ENCODE assay signal across 27 cellular contexts in the genomic region with DNA sequence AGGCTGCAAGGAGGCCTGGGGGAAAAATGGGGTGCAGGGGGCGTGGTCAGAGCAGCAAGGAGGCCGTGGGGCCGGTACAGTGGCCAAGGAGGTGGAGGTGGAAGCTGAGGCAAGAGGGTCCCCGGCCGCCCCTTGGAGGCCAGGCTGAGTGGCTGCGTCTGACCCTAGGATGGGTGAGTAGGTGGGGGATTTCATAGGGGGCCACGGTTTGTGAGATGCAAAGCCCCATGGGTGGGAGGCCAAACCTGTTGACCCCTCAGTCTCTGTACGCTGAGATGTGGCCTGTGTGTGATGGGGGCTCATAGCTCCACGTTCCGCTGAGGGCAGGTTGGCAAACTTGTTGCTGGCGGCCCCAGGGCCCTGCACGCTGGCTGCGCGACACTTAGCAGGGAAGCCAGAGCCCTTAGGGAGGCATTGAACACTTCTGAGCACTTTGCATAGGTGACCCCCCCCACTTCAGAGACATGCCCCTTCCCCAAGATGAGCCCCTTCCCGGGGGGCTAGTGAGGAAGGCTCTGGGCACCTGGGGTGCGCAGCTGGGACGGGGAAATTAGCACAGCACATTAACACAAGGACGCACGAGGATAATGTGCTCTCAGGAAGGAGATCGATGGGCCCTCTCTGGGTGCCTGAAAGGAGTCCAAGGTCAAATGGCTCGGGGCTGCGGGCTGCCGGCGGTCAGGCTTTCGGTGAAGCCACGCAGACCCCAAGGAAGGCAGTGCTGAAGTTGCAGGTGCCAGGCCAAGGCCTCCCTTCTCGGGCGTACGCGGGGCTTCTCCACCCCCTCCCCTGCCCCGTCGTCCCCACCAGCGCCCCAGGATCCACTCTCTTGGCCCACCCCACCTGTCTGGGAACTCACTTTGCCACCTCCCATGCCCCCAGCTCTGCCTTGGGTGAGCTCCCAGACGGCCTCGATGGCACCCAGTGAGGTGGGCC.
DNase-seq lines count a peak whose midpoint lies in the region; ATAC-seq and TF ChIP-seq lines count a peak whose summit lies in the region.
"Had no signal": no experiment of that assay in that cellular context is flagged by ENCODE, and none has a peak within 500 bp of the region (broad histone marks: within the 10 kb centered on the region; RNA-seq: fewer than 3 reads in every experiment).

No MANE protein-coding gene starts in this region.

- no peak for TF ChIP-seq CTCF in right atrium auricular region (IDR thresholded peaks at IDR 0.05)
- no peak for TF ChIP-seq CTCF in heart left ventricle (IDR thresholded peaks at IDR 0.05)
- TF ChIP-seq CTCF in upper lobe of right lung (IDR thresholded peaks at IDR 0.05): no peak

- no peaks in the 10 kb centered on the region for H3K9me3 ChIP-seq in right atrium auricular region
- H3K9me3 ChIP-seq in heart left ventricle: no peaks in the 10 kb centered on the region
- H3K9me3 ChIP-seq in upper lobe of right lung: no peaks in the 10 kb centered on the region
- H3K9me3 ChIP-seq: ascending aorta, HAP-1, thoracic aorta, vagina had no signal

- intact Hi-C loops in Right ventricle myocardium inferior (cut with DNase I) (no loop called here), heart left ventricle (cut with DNase I) (no loop called here), upper lobe of right lung (cut with DNase I) (no loop called here)

- H3K4me3 ChIP-seq in right atrium auricular region: no peak overlapping the region
- H3K4me3 ChIP-seq in heart left ventricle: no peak overlapping the region
- no peak overlapping the region for H3K4me3 ChIP-seq in upper lobe of right lung
- H3K4me3 ChIP-seq: ascending aorta, HAP-1, PC-9, thoracic aorta, vagina had no signal

- DNase-seq in Right ventricle myocardium inferior (ENCODE audit: missing footprints) (peak; percentile 58), right atrium auricular region (ENCODE audit: low spot score) (no peak), heart left ventricle (peak in 3 of 5 donors; percentile 3 to 43 (median 17)), mesenteric fat pad (ENCODE audit: low spot score) (peak; percentile 72), upper lobe of right lung (peak; percentile 58), NCI-H1694 (lab: John Stamatoyannopoulos, UW) (no peak)
- DNase-seq: activated CD4-positive, CD25-positive, alpha-beta regulatory T cell treated with anti-CD3 and anti-CD28 coated beads, Interleukin-2, amount 50 U/mL, for 72 hours; activated CD8-positive, alpha-beta memory T cell treated with anti-CD3 and anti-CD28 coated beads, Interleukin-2, amount 50 U/mL, for 48 hours; activated CD8-positive, alpha-beta T cell treated with anti-CD3 and anti-CD28 coated beads for 36 hours; AML-193; CD4-positive, alpha-beta memory T cell; effector memory CD8-positive, alpha-beta T cell; erythroblast; Kasumi-1; NCI-H1417 treated with DMSO at 0.1 percent for 48 hours; PC-9; SHP77; small intestine; stimulated activated CD4-positive, alpha-beta T cell treated with anti-CD3 and anti-CD28 coated beads, Interleukin-1b, Interleukin-23, amount 100 ng/mL, for 48 hours; stimulated activated CD8-positive, alpha-beta memory T cell treated with anti-CD3 and anti-CD28 coated beads, Interleukin-4, amount 100 ng/mL, for 48 hours had no signal

- no peak for TF ChIP-seq POLR2A in heart left ventricle (IDR thresholded peaks at IDR 0.05)

- ATAC-seq in Right ventricle myocardium inferior (no peak), heart left ventricle (no peak), upper lobe of right lung (no peak), HG03520 (IDR thresholded peaks at IDR 0.05; ENCODE audit: unreplicated experiment) (no peak), HG02763 (IDR thresholded peaks at IDR 0.05; ENCODE audit: unreplicated experiment) (no peak)
- ATAC-seq: activated CD8-positive, alpha-beta T cell treated with anti-CD3 and anti-CD28 coated beads for 36 hours; effector memory CD8-positive, alpha-beta T cell; naive thymus-derived CD8-positive, alpha-beta T cell had no signal

- no peak overlapping the region for H3K27ac ChIP-seq in right atrium auricular region
- no peak overlapping the region for H3K27ac ChIP-seq in heart left ventricle
- no peak overlapping the region for H3K27ac ChIP-seq in upper lobe of right lung
- H3K27ac ChIP-seq: ascending aorta, PC-9, thoracic aorta, vagina had no signal

- no peaks in the 10 kb centered on the region for H3K4me1 ChIP-seq in right atrium auricular region
- no peaks in the 10 kb centered on the region for H3K4me1 ChIP-seq in heart left ventricle
- H3K4me1 ChIP-seq in upper lobe of right lung: no peaks in the 10 kb centered on the region
- H3K4me1 ChIP-seq: ascending aorta, HAP-1, vagina had no signal

- 72 to 82% (median 79%) methylated on average over 16 to 35 of the region's 35 CpGs for WGBS in heart left ventricle, 4 donors

- H3K27me3 ChIP-seq in right atrium auricular region (no peaks in the 10 kb centered on the region), heart left ventricle (peaks cover 0 to 39% (median 3%) of the 10 kb centered on the region in 9 donors), upper lobe of right lung (peaks cover 4% of the 10 kb centered on the region)
- H3K27me3 ChIP-seq: ascending aorta, vagina had no signal

- H3K36me3 ChIP-seq in right atrium auricular region (no peaks in the 10 kb centered on the region), heart left ventricle (no peaks in the 10 kb centered on the region), upper lobe of right lung (no peaks in the 10 kb centered on the region)
- H3K36me3 ChIP-seq: ascending aorta, HAP-1, thoracic aorta, vagina had no signal

Comparison
In these comparisons a context has a peak if more than half of its experiments do, and no peak if none do; other contexts are left out.
1. DNase-seq: peak in Right ventricle myocardium inferior (single experiment), heart left ventricle (3 of 5), mesenteric fat pad (single experiment) and upper lobe of right lung (single experiment); none in right atrium auricular region (single experiment) and NCI-H1694 (single experiment).